Comparison of ENCODE assay signal across 1 cellular context in genomic region chr6:150012846-150013797, GRCh38.
TF ChIP-seq lines count a peak whose summit lies in the region.
"Not testable (repeated sequence)": the region's sequence is repeated elsewhere in the genome, so short reads cannot be mapped to it uniquely, and the experiment has no call there.

No MANE protein-coding gene starts in this region.

TF ChIP-seq in K562, 482 proteins besides CTCF, POLR2A, EP300 and RAD21:
- TF ChIP-seq SMARCE1 (IDR thresholded peaks at IDR 0.05) (peak; percentile 46; the same call in 1 of the 2 replicates), TCF3 (CRISPR knock-in tag; IDR thresholded peaks at IDR 0.05) (peak; percentile 61), FOXJ2 (tag; IDR thresholded peaks at IDR 0.05) (0 out of 2 replicates have a peak, but pooled peaks have one; percentile 17), C11orf30 (IDR thresholded peaks at IDR 0.05; ENCODE audit: low read depth) (peak; percentile 9; the same call in 1 of the 2 replicates), ZNF316 (IDR thresholded peaks at IDR 0.05) (0 out of 2 replicates have a peak, but pooled peaks have one; percentile 25), ARID1B (IDR thresholded peaks at IDR 0.05) (peak; percentile 70), TAL1 (IDR thresholded peaks at IDR 0.05) (peak; percentile 53; the same call in 1 of the 2 replicates), SOX6 (IDR thresholded peaks at IDR 0.05) (peak; percentile 47; the same call in 1 of the 2 replicates), CBFA2T2 (conservative IDR thresholded peaks at IDR 0.05) (peak; percentile 24), TEAD4 (IDR thresholded peaks at IDR 0.05; ENCODE audit: low read length) (peak; percentile 26; the same call in 1 of the 2 replicates), RFX1 (IDR thresholded peaks at IDR 0.05) (peak; percentile 25), CTBP1 (IDR thresholded peaks at IDR 0.05; ENCODE audit: borderline replicate concordance) (0 out of 2 replicates have a peak, but pooled peaks have one; percentile 14), CBFA2T3 (IDR thresholded peaks at IDR 0.05) (peak; percentile 38), ZNF263 (CRISPR knock-in tag; IDR thresholded peaks at IDR 0.05; ENCODE audit: borderline replicate concordance) (peak; percentile 81)
- not testable (repeated sequence) for TF ChIP-seq TEAD4 (CRISPR knock-in tag; IDR thresholded peaks at IDR 0.05; ENCODE audit: borderline replicate concordance)
TF ChIP-seq in K562: peak in this region for 14; not testable (repeated sequence) for 468.
